Comparison of ENCODE assay signal across 22 cellular contexts in the genomic region with DNA sequence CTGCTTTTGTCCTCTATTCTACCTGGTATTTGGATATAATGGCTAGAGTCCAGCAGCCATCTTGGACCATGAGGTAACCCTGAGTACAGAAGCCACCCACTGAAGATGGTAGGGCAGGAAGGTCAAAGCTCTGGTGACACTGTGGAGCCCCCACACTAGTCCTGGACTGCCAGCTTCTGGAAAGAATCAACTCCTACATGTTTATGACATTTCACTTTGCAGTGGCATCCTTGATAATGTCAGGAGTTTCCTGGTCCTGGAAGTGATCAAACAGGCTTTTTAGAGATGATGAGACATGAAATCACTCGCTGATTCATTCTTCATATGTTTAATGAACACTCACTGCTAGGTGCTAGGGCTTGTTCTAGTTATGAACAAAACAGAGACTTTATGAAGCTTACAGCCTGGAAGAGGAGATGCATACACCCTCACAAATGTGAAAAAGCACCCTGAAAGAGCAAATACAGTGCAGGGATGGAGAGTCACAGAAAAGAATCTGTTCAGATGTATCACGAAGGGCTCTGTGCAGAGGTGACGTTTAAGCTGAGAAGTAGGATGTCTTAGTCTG. TPM values are rescaled to one million over a fixed set of nuclear protein-coding genes. Genes with fewer than 3 reads are reported as not detected.
DNase-seq lines count a peak whose midpoint lies in the region; ATAC-seq, FAIRE-seq and TF ChIP-seq lines count a peak whose summit lies in the region.
"Had no signal": no experiment of that assay in that cellular context is flagged by ENCODE, and none has a peak within 500 bp of the region (broad histone marks: within the 10 kb centered on the region; RNA-seq: fewer than 3 reads in every experiment).

No MANE protein-coding gene starts in this region.

- H3K27me3 ChIP-seq in HepG2 (ENCODE audit: control insufficient read depth in 1 of 2, insufficient read depth in 2 of 2, low read length in 2 of 2): no peaks in the 10 kb centered on the region
- H3K27me3 ChIP-seq: BE2C had no signal

- H3K9me3 ChIP-seq in A549 (no peaks in the 10 kb centered on the region), HepG2 (ENCODE audit: low read length) (no peaks in the 10 kb centered on the region)
- H3K9me3 ChIP-seq: BE2C had no signal

- H3K27me3 Mint-ChIP-seq in HFFc6 (ENCODE audit: insufficient read depth): peaks cover 16% of the 10 kb centered on the region
- H3K27me3 Mint-ChIP-seq in activated T-helper 2 cell treated with anti-CD3 and anti-CD28 coated beads, Interferon-gamma antibody, Interleukin-2, Interleukin-4, amounts not matched to agents 10 μg/mL and 5 μg/mL and 100 μg/mL, durations not matched to agents 14 hours and 24 hours and 36 hours (ENCODE audit: low read depth): no peaks in the 10 kb centered on the region

- H3K4me1 Mint-ChIP-seq in HFFc6 (ENCODE audit: low read depth): peaks cover 9% of the 10 kb centered on the region
- peaks cover 35% of the 10 kb centered on the region for H3K4me1 Mint-ChIP-seq in activated T-helper 2 cell treated with anti-CD3 and anti-CD28 coated beads, Interferon-gamma antibody, Interleukin-2, Interleukin-4, amounts not matched to agents 10 μg/mL and 5 μg/mL and 100 μg/mL, durations not matched to agents 14 hours and 24 hours and 36 hours (ENCODE audit: low read depth)

- H2AFZ ChIP-seq in HepG2 (ENCODE audit: low read length): no peak overlapping the region

- no peaks in the 10 kb centered on the region for H3K79me2 ChIP-seq in HepG2 (ENCODE audit: insufficient read depth, low read length)

- TF ChIP-seq RAD21 in A549 (conservative IDR thresholded peaks at IDR 0.05 in 1 of 2, IDR thresholded peaks at IDR 0.05 in 1 of 2) (no peak), HepG2 (CRISPR knock-in tag; IDR thresholded peaks at IDR 0.05) (no peak)

- POLR2A ChIA-PET in A549 (lab: Yijun Ruan, JAX): no interaction called here
- POLR2A ChIA-PET in HepG2 (lab: Yijun Ruan, JAX): interaction anchor here (1.3 to 11.1 kb wide), 4 partner anchors 10 to 39 kb away, joined by 3 to 176 read pairs (median 9); a partner anchor contains a TSS

- TF ChIP-seq POLR2A in A549 (IDR thresholded peaks at IDR 0.05; ENCODE audit: low read length) (no peak), HepG2 (IDR thresholded peaks at IDR 0.05; ENCODE audit: insufficient read depth in 1 of 2, low read depth in 2 of 2, low read length in 2 of 2) (peak in 1 of 2 experiments; percentile 42; a peak in 1 of 4 replicates), GM18505 (IDR thresholded peaks at IDR 0.05; ENCODE audit: borderline replicate concordance, extremely low read depth, insufficient read depth, insufficient read length) (no peak)

- no peaks in the 10 kb centered on the region for H3K36me3 ChIP-seq in HepG2 (replicated peaks in 1 of 2; ENCODE audit: control insufficient read depth in 1 of 2, insufficient read depth in 2 of 2, low read length in 2 of 2)
- H3K36me3 ChIP-seq: BE2C had no signal

- H3K27ac Mint-ChIP-seq in HFFc6: no peak overlapping the region
- peak overlapping the region; percentile 78 for H3K27ac Mint-ChIP-seq in activated T-helper 2 cell treated with anti-CD3 and anti-CD28 coated beads, Interferon-gamma antibody, Interleukin-2, Interleukin-4, amounts not matched to agents 10 μg/mL and 5 μg/mL and 100 μg/mL, durations not matched to agents 14 hours and 24 hours and 36 hours
- H3K27ac Mint-ChIP-seq: H9 had no signal

- peaks cover 11% of the 10 kb centered on the region for H4K20me1 ChIP-seq in HepG2 (ENCODE audit: insufficient read depth, low read length)

- CTCF ChIA-PET in A549 (lab: Yijun Ruan, JAX): interaction anchor here (1.0 to 3.5 kb wide), 3 partner anchors 9 to 19 kb away, joined by 7 to 39 read pairs (median 12); no protein-coding TSS in a partner anchor
- CTCF ChIA-PET in HepG2 (lab: Yijun Ruan, JAX; ENCODE audit: low intra/inter-chr PET ratio, low total read pairs): no interaction called here

- TF ChIP-seq EP300 in A549 (IDR thresholded peaks at IDR 0.05) (no peak), HepG2 (IDR thresholded peaks at IDR 0.05; ENCODE audit: low read depth in 2 of 2, low read length in 2 of 2) (no peak), HepG2 (CRISPR knock-in tag; IDR thresholded peaks at IDR 0.05; ENCODE audit: borderline replicate concordance) (no peak)

- H3K4me3 Mint-ChIP-seq in HFFc6: no peak overlapping the region
- no peak overlapping the region for H3K4me3 Mint-ChIP-seq in activated T-helper 2 cell treated with anti-CD3 and anti-CD28 coated beads, Interferon-gamma antibody, Interleukin-2, Interleukin-4, amounts not matched to agents 10 μg/mL and 5 μg/mL and 100 μg/mL, durations not matched to agents 14 hours and 24 hours and 36 hours (ENCODE audit: low read depth)
- H3K4me3 Mint-ChIP-seq: H9 had no signal

- H3K4me3 ChIP-seq in A549: no peak overlapping the region
- H3K4me3 ChIP-seq in HepG2 (replicated peaks in 1 of 3; ENCODE audit: insufficient read depth in 1 of 3, low read depth in 2 of 3, low read length in 3 of 3): no peak overlapping the region

- in situ Hi-C loops in HepG2 (cut with HindIII; ENCODE audit: extremely low pct_ligation_motif_present, low pct_unique_long_range_greater_than_20kb): no loop called here

- no peaks in the 10 kb centered on the region for H3K36me3 Mint-ChIP-seq in HFFc6 (ENCODE audit: low read depth)
- no peaks in the 10 kb centered on the region for H3K36me3 Mint-ChIP-seq in activated T-helper 2 cell treated with anti-CD3 and anti-CD28 coated beads, Interferon-gamma antibody, Interleukin-2, Interleukin-4, amounts not matched to agents 10 μg/mL and 5 μg/mL and 100 μg/mL, durations not matched to agents 14 hours and 24 hours and 36 hours (ENCODE audit: low read depth)

- 51% methylated on average over 3 of the region's 3 CpGs for WGBS in A549 (ENCODE audit: missing lambda C conversion rate)
- 59% methylated on average over 3 of the region's 3 CpGs for WGBS in HepG2 (ENCODE audit: low lambda C conversion rate)

- TF ChIP-seq CTCF in A549 (IDR thresholded peaks at IDR 0.05) (no peak), HFFc6 (IDR thresholded peaks at IDR 0.05) (no peak), HepG2 (CRISPR knock-in tag; IDR thresholded peaks at IDR 0.05) (no peak)

- H3K27ac ChIP-seq in A549: peak overlapping the region; percentile 15 to 39; a peak in 4 of 6 replicates
- no peak overlapping the region for H3K27ac ChIP-seq in HepG2 (ENCODE audit: extremely low read length, insufficient read depth, low read length)

- ATAC-seq in A549 (peak in 1 of 2 experiments; percentile 5; a peak in 2 of 6 replicates), HepG2 (no peak; the same call in 2 of the 3 replicates), HG03045 (IDR thresholded peaks at IDR 0.05; ENCODE audit: unreplicated experiment) (no peak), GM18505 (IDR thresholded peaks at IDR 0.05; ENCODE audit: unreplicated experiment) (no peak), GM21526 (IDR thresholded peaks at IDR 0.05; ENCODE audit: low FRiP score, unreplicated experiment) (no peak)

- no peaks in the 10 kb centered on the region for H3K9me3 Mint-ChIP-seq in HFFc6
- H3K9me3 Mint-ChIP-seq in activated T-helper 2 cell treated with anti-CD3 and anti-CD28 coated beads, Interferon-gamma antibody, Interleukin-2, Interleukin-4, amounts not matched to agents 10 μg/mL and 5 μg/mL and 100 μg/mL, durations not matched to agents 14 hours and 24 hours and 36 hours: no peaks in the 10 kb centered on the region
- H3K9me3 Mint-ChIP-seq: H9 had no signal

- DNase-seq in A549 (ENCODE audit: low read depth in 1 of 2, low spot score in 1 of 2): no peak
- peak; percentile 23 for DNase-seq in HFFc6
- no peak for DNase-seq in activated T-helper 2 cell treated with anti-CD3 and anti-CD28 coated beads, Interferon-gamma antibody, Interleukin-2, Interleukin-4, amounts not matched to agents 10 μg/mL and 5 μg/mL and 100 μg/mL, durations not matched to agents 14 hours and 24 hours and 36 hours (ENCODE audit: low spot score)
- DNase-seq in HepG2 (ENCODE audit: low spot score): no peak
- DNase-seq in HTR-8/SVneo (ENCODE audit: insufficient read length, low spot score): no peak
- DNase-seq: activated CD4-positive, alpha-beta T cell treated with anti-CD3 and anti-CD28 coated beads for 1 hour; activated naive CD4-positive, alpha-beta T cell; BE2C; DND-41; effector CD8-positive, alpha-beta T cell; H9; mesenchymal stem cell; NCI-H187; NCI-H524 treated with DMSO at 0.1 percent for 48 hours; OCI-M1 had no signal

- BruUV-seq in HepG2 (replicated peaks; lab: Mats Ljungman, UMichigan): no TSS peak

- FAIRE-seq in A549 (lab: Jason Lieb, UNC): no peak
- no peak for FAIRE-seq in HepG2 (lab: Jason Lieb, UNC)
- FAIRE-seq in HTR-8/SVneo (lab: Jason Lieb, UNC): no peak
- FAIRE-seq: frontal cortex had no signal

- H3K9ac ChIP-seq in HepG2 (ENCODE audit: insufficient read depth, low read depth, low read length): no peak overlapping the region

- H3K4me2 ChIP-seq in A549 (no peak overlapping the region), HepG2 (ENCODE audit: low read depth, low read length) (no peak overlapping the region)

- H3K4me1 ChIP-seq in A549 (peaks cover 42% of the 10 kb centered on the region), HepG2 (ENCODE audit: insufficient read depth, low read length) (peaks cover 48% of the 10 kb centered on the region)
- H3K4me1 ChIP-seq: BE2C had no signal

- intact Hi-C loops in activated T-helper 2 cell treated with anti-CD3 and anti-CD28 coated beads, Interferon-gamma antibody, Interleukin-2, Interleukin-4, amounts not matched to agents 10 μg/mL and 5 μg/mL and 100 μg/mL, durations not matched to agents 14 hours and 24 hours and 36 hours (cut with micrococcal nuclease): loop anchor here (1.0 to 5.0 kb wide), 5 partner anchors 18 to 276 kb away; a partner anchor contains a TSS
- intact Hi-C loops in HepG2 (cut with micrococcal nuclease; ENCODE audit: unreplicated experiment): no loop called here

RNA-seq across cellular contexts. Expression of a gene that starts 15.8 kb away (rescaled TPM):
- 2.6 and 4.0 TPM in 2 replicates for polyA plus RNA-seq in A549 (2011; rRNA removed)
- polyA plus RNA-seq in A549 (2012; cell fraction: cytosol; rRNA removed): 4.3 and 6.9 TPM in 2 replicates
- 12.5 and 15.9 TPM in 2 replicates for polyA plus RNA-seq in A549 (2012; cell fraction: nucleus; rRNA removed)
- 5.7 to 7.3 TPM (median 6.8 TPM) in 3 replicates for polyA plus RNA-seq in A549 (2017; fragmentation: RNase III; extraction: RNeasy Plus Mini Kit Qiagen cat#74134 plus additional on column Dnase treatment)
- polyA minus RNA-seq in A549 (2011; rRNA and poly(A)+ RNA removed): 5.2 TPM in 2 replicates
- total RNA-seq in HFFc6 (2021; fragmentation: NEBNext Ultra II Directional; extraction: Animal tissue kit (Norgen Biotek cat#: 25700)): not detected
- not detected in 2 replicates for total RNA-seq in activated T-helper 2 cell treated with anti-CD3 and anti-CD28 coated beads, Interferon-gamma antibody, Interleukin-2, Interleukin-4, amounts not matched to agents 10 μg/mL and 5 μg/mL and 100 μg/mL, durations not matched to agents 14 hours and 24 hours and 36 hours
- 27.0 and 34.7 TPM in 2 replicates for total RNA-seq in HepG2 (2016; rRNA removed; fragmentation: Illumina TruSeq; extraction: Trizol)
- total RNA-seq in HepG2 (2016; cell fraction: cytosol; rRNA removed; fragmentation: Illumina TruSeq; extraction: Trizol; ENCODE audit: low read depth): 8.0 and 9.3 TPM in 2 replicates
- total RNA-seq in HepG2 (2016; cell fraction: insoluble cytoplasmic fraction; rRNA removed; fragmentation: Illumina TruSeq; extraction: Trizol): 23.4 and 36.7 TPM in 2 replicates
- 19.4 and 20.4 TPM in 2 replicates for total RNA-seq in HepG2 (2016; cell fraction: membrane; rRNA removed; fragmentation: Illumina TruSeq; extraction: Trizol)
- total RNA-seq in HepG2 (2016; cell fraction: nucleus; rRNA removed; fragmentation: Illumina TruSeq; extraction: Trizol): 29.9 and 31.7 TPM in 2 replicates
- 13.4 and 18.2 TPM in 2 replicates for polyA plus RNA-seq in HepG2 (2011; rRNA removed)
- polyA plus RNA-seq in HepG2 (2011; cell fraction: cytosol; rRNA removed): 7.6 and 12.7 TPM in 2 replicates
- 41.8 and 43.1 TPM in 2 replicates for polyA plus RNA-seq in HepG2 (2011; cell fraction: nucleus; rRNA removed)
- 21.5 and 22.4 TPM in 2 replicates for polyA plus RNA-seq in HepG2 (2012)
- 6.0 and 7.0 TPM in 2 replicates for polyA plus RNA-seq in HepG2 (2016; cell fraction: cytosol; fragmentation: Illumina TruSeq; extraction: Trizol; ENCODE audit: low read depth)
- polyA plus RNA-seq in HepG2 (2016; cell fraction: insoluble cytoplasmic fraction; fragmentation: Illumina TruSeq; extraction: Trizol; ENCODE audit: low read depth): 27.7 and 38.7 TPM in 2 replicates
- polyA plus RNA-seq in HepG2 (2016; cell fraction: membrane; fragmentation: Illumina TruSeq; extraction: Trizol; ENCODE audit: low read depth): 13.6 and 14.7 TPM in 2 replicates
- 64.2 and 66.0 TPM in 2 replicates for polyA plus RNA-seq in HepG2 (2016; cell fraction: nucleus; fragmentation: Illumina TruSeq; extraction: Trizol; ENCODE audit: insufficient read depth, low read depth)
- 56.3 TPM in 1 of 2 replicates, not detected in the other for polyA minus RNA-seq in HepG2 (2011; rRNA and poly(A)+ RNA removed; ENCODE audit: low replicate concordance)
- polyA minus RNA-seq in HepG2 (2011; cell fraction: cytosol; rRNA and poly(A)+ RNA removed): 14.7 and 17.2 TPM in 2 replicates
- polyA minus RNA-seq in HepG2 (2011; cell fraction: nucleus; rRNA and poly(A)+ RNA removed): 16.5 and 21.5 TPM in 2 replicates
- total RNA-seq: frontal cortex; H9; omental fat pad; T-helper 1 cell treated with Interleukin-12 subunit alpha and Interleukin-12 subunit beta and Interleukin-4 antibody, amounts not matched to agents 30 ng/mL and 1 ng/mL, for 36 hours; temporal lobe had no signal

RNA-seq across cellular contexts. Expression of a gene that starts 53.7 kb away (rescaled TPM):
- polyA plus RNA-seq in A549 (2011; rRNA removed): 19.2 and 20.5 TPM in 2 replicates
- 25.2 and 28.8 TPM in 2 replicates for polyA plus RNA-seq in A549 (2012; cell fraction: cytosol; rRNA removed)
- polyA plus RNA-seq in A549 (2012; cell fraction: nucleus; rRNA removed): 12.6 and 15.0 TPM in 2 replicates
- polyA plus RNA-seq in A549 (2017; fragmentation: RNase III; extraction: RNeasy Plus Mini Kit Qiagen cat#74134 plus additional on column Dnase treatment): 17.3 to 21.2 TPM (median 20.0 TPM) in 3 replicates
- 9.1 and 15.2 TPM in 2 replicates for polyA minus RNA-seq in A549 (2011; rRNA and poly(A)+ RNA removed)
- total RNA-seq in HFFc6 (2021; fragmentation: NEBNext Ultra II Directional; extraction: Animal tissue kit (Norgen Biotek cat#: 25700)): 10 to 100 TPM; 16.6 to 20.3 (median 19.3) TPM
- total RNA-seq in activated T-helper 2 cell treated with anti-CD3 and anti-CD28 coated beads, Interferon-gamma antibody, Interleukin-2, Interleukin-4, amounts not matched to agents 10 μg/mL and 5 μg/mL and 100 μg/mL, durations not matched to agents 14 hours and 24 hours and 36 hours: 26.3 and 30.3 TPM in 2 replicates
- 11.1 and 12.9 TPM in 2 replicates for total RNA-seq in HepG2 (2016; rRNA removed; fragmentation: Illumina TruSeq; extraction: Trizol)
- 2.9 and 3.0 TPM in 2 replicates for total RNA-seq in HepG2 (2016; cell fraction: cytosol; rRNA removed; fragmentation: Illumina TruSeq; extraction: Trizol; ENCODE audit: low read depth)
- total RNA-seq in HepG2 (2016; cell fraction: insoluble cytoplasmic fraction; rRNA removed; fragmentation: Illumina TruSeq; extraction: Trizol): 11.4 and 12.4 TPM in 2 replicates
- total RNA-seq in HepG2 (2016; cell fraction: membrane; rRNA removed; fragmentation: Illumina TruSeq; extraction: Trizol): 6.7 and 7.4 TPM in 2 replicates
- 6.3 and 8.5 TPM in 2 replicates for total RNA-seq in HepG2 (2016; cell fraction: nucleus; rRNA removed; fragmentation: Illumina TruSeq; extraction: Trizol)
- polyA plus RNA-seq in HepG2 (2011; rRNA removed): 7.5 and 7.9 TPM in 2 replicates
- 7.3 TPM in 2 replicates for polyA plus RNA-seq in HepG2 (2011; cell fraction: cytosol; rRNA removed)
- 5.4 and 5.7 TPM in 2 replicates for polyA plus RNA-seq in HepG2 (2011; cell fraction: nucleus; rRNA removed)
- 4.9 and 5.2 TPM in 2 replicates for polyA plus RNA-seq in HepG2 (2012)
- polyA plus RNA-seq in HepG2 (2016; cell fraction: cytosol; fragmentation: Illumina TruSeq; extraction: Trizol; ENCODE audit: low read depth): 2.1 and 2.4 TPM in 2 replicates
- 15.7 and 18.4 TPM in 2 replicates for polyA plus RNA-seq in HepG2 (2016; cell fraction: insoluble cytoplasmic fraction; fragmentation: Illumina TruSeq; extraction: Trizol; ENCODE audit: low read depth)
- polyA plus RNA-seq in HepG2 (2016; cell fraction: membrane; fragmentation: Illumina TruSeq; extraction: Trizol; ENCODE audit: low read depth): 4.8 and 5.4 TPM in 2 replicates
- 11.1 and 11.5 TPM in 2 replicates for polyA plus RNA-seq in HepG2 (2016; cell fraction: nucleus; fragmentation: Illumina TruSeq; extraction: Trizol; ENCODE audit: insufficient read depth, low read depth)
- polyA minus RNA-seq in HepG2 (2011; rRNA and poly(A)+ RNA removed; ENCODE audit: low replicate concordance): 5.8 and 9.3 TPM in 2 replicates
- 3.1 and 3.3 TPM in 2 replicates for polyA minus RNA-seq in HepG2 (2011; cell fraction: cytosol; rRNA and poly(A)+ RNA removed)
- polyA minus RNA-seq in HepG2 (2011; cell fraction: nucleus; rRNA and poly(A)+ RNA removed): 8.5 and 12.4 TPM in 2 replicates

RNA-seq across cellular contexts. Expression of a gene that starts 58.4 kb away (rescaled TPM):
- polyA plus RNA-seq in A549 (2011; rRNA removed): 26.6 and 32.6 TPM in 2 replicates
- 26.1 and 40.0 TPM in 2 replicates for polyA plus RNA-seq in A549 (2012; cell fraction: cytosol; rRNA removed)
- 24.0 and 32.2 TPM in 2 replicates for polyA plus RNA-seq in A549 (2012; cell fraction: nucleus; rRNA removed)
- polyA plus RNA-seq in A549 (2017; fragmentation: RNase III; extraction: RNeasy Plus Mini Kit Qiagen cat#74134 plus additional on column Dnase treatment): 25.0 to 26.5 TPM (median 25.1 TPM) in 3 replicates
- polyA minus RNA-seq in A549 (2011; rRNA and poly(A)+ RNA removed): 72.3 and 83.3 TPM in 2 replicates
- 10 to 100 TPM; 35.3 to 59.1 (median 47.1) TPM for total RNA-seq in HFFc6 (2021; fragmentation: NEBNext Ultra II Directional; extraction: Animal tissue kit (Norgen Biotek cat#: 25700))
- total RNA-seq in activated T-helper 2 cell treated with anti-CD3 and anti-CD28 coated beads, Interferon-gamma antibody, Interleukin-2, Interleukin-4, amounts not matched to agents 10 μg/mL and 5 μg/mL and 100 μg/mL, durations not matched to agents 14 hours and 24 hours and 36 hours: 33.4 and 38.2 TPM in 2 replicates
- 6.6 and 9.1 TPM in 2 replicates for total RNA-seq in HepG2 (2016; rRNA removed; fragmentation: Illumina TruSeq; extraction: Trizol)
- total RNA-seq in HepG2 (2016; cell fraction: cytosol; rRNA removed; fragmentation: Illumina TruSeq; extraction: Trizol; ENCODE audit: low read depth): 16.1 and 16.2 TPM in 2 replicates
- total RNA-seq in HepG2 (2016; cell fraction: insoluble cytoplasmic fraction; rRNA removed; fragmentation: Illumina TruSeq; extraction: Trizol): 5.8 and 9.4 TPM in 2 replicates
- total RNA-seq in HepG2 (2016; cell fraction: membrane; rRNA removed; fragmentation: Illumina TruSeq; extraction: Trizol): 9.0 and 12.3 TPM in 2 replicates
- total RNA-seq in HepG2 (2016; cell fraction: nucleus; rRNA removed; fragmentation: Illumina TruSeq; extraction: Trizol): 11.6 and 15.6 TPM in 2 replicates
- polyA plus RNA-seq in HepG2 (2011; rRNA removed): 8.9 and 10.8 TPM in 2 replicates
- polyA plus RNA-seq in HepG2 (2011; cell fraction: cytosol; rRNA removed): 9.6 and 10.2 TPM in 2 replicates
- 8.3 and 9.2 TPM in 2 replicates for polyA plus RNA-seq in HepG2 (2011; cell fraction: nucleus; rRNA removed)
- polyA plus RNA-seq in HepG2 (2012): 15.1 and 20.8 TPM in 2 replicates
- 10.5 and 11.9 TPM in 2 replicates for polyA plus RNA-seq in HepG2 (2016; cell fraction: cytosol; fragmentation: Illumina TruSeq; extraction: Trizol; ENCODE audit: low read depth)
- 20.3 and 26.4 TPM in 2 replicates for polyA plus RNA-seq in HepG2 (2016; cell fraction: insoluble cytoplasmic fraction; fragmentation: Illumina TruSeq; extraction: Trizol; ENCODE audit: low read depth)
- polyA plus RNA-seq in HepG2 (2016; cell fraction: membrane; fragmentation: Illumina TruSeq; extraction: Trizol; ENCODE audit: low read depth): 27.5 and 28.3 TPM in 2 replicates
- 33.3 and 34.0 TPM in 2 replicates for polyA plus RNA-seq in HepG2 (2016; cell fraction: nucleus; fragmentation: Illumina TruSeq; extraction: Trizol; ENCODE audit: insufficient read depth, low read depth)
- 42.1 and 63.4 TPM in 2 replicates for polyA minus RNA-seq in HepG2 (2011; rRNA and poly(A)+ RNA removed; ENCODE audit: low replicate concordance)
- 18.7 and 19.3 TPM in 2 replicates for polyA minus RNA-seq in HepG2 (2011; cell fraction: cytosol; rRNA and poly(A)+ RNA removed)
- 14.2 and 16.1 TPM in 2 replicates for polyA minus RNA-seq in HepG2 (2011; cell fraction: nucleus; rRNA and poly(A)+ RNA removed)
